ENCODE assay signal across 8 cellular contexts in genomic region chr4:176001171-176002006, GRCh38.
A peak's percentile ranks its signal among the peaks of the same experiment; 100 is the strongest.
DNase-seq lines count a peak whose midpoint lies in the region; ATAC-seq and TF ChIP-seq lines count a peak whose summit lies in the region.

No MANE protein-coding gene starts in this region.

- ATAC-seq in HG02678 (IDR thresholded peaks at IDR 0.05; ENCODE audit: unreplicated experiment): no peak

- H3K4me3 ChIP-seq in GM12875 (ENCODE audit: low read depth, low read length) (peak overlapping the region; percentile 61), esophagus (ENCODE audit: low read depth in 1 of 2, low read length in 2 of 2) (peak overlapping the region; percentile 39 to 44), vagina (peak overlapping the region; percentile 48 to 59)

- H3K27me3 ChIP-seq in esophagus (ENCODE audit: control insufficient read depth in 1 of 2, insufficient read depth in 2 of 2, low read length in 2 of 2) (peaks cover 0 to 4% of the 10 kb centered on the region in 2 donors), vagina (no peaks in the 10 kb centered on the region)

- H3K4me1 ChIP-seq in esophagus (ENCODE audit: control insufficient read depth in 2 of 2, insufficient read depth in 2 of 2, low read length in 1 of 2): peaks cover 3 to 6% of the 10 kb centered on the region in 2 donors
- H3K4me1 ChIP-seq in vagina: peaks cover 12% of the 10 kb centered on the region

- H3K27ac ChIP-seq in esophagus (ENCODE audit: low read depth in 2 of 2, low read length in 1 of 2) (peak overlapping the region; percentile 28 to 35), vagina (no peak overlapping the region)

- no peaks in the 10 kb centered on the region for H3K36me3 ChIP-seq in esophagus (ENCODE audit: control insufficient read depth in 2 of 2, insufficient read depth in 2 of 2, low read length in 1 of 2)
- no peaks in the 10 kb centered on the region for H3K36me3 ChIP-seq in vagina

- H3K9me3 ChIP-seq in esophagus (ENCODE audit: control insufficient read depth in 2 of 2, insufficient read depth in 1 of 2, low read depth in 1 of 2, low read length in 1 of 2) (peaks cover 0 to 2% of the 10 kb centered on the region in 2 donors), vagina (no peaks in the 10 kb centered on the region)

- intact Hi-C loops in vagina (cut with DNase I): no loop called here

- TF ChIP-seq POLR2A in vagina (IDR thresholded peaks at IDR 0.05): no peak

- 3 to 5% methylated on average over 39 to 41 of the region's 41 CpGs for WGBS in esophagus, 2 donors

- DNase-seq in NCI-H748 treated with DMSO at 0.1 percent for 48 hours (lab: John Stamatoyannopoulos, UW): peak; percentile 56
- DNase-seq in mucosa of gallbladder (ENCODE audit: low spot score): peak; percentile 16
- DNase-seq in vagina (ENCODE audit: extremely low spot score in 2 of 2): no peak
- no peak for DNase-seq in RKO (ENCODE audit: low spot score)
- no peak for DNase-seq in SKM-1 treated with dmso at 0.1 percent for 144 hours (lab: John Stamatoyannopoulos, UW; ENCODE audit: unreplicated experiment)

- TF ChIP-seq CTCF in GM12875 (IDR thresholded peaks at IDR 0.05; ENCODE audit: borderline replicate concordance, insufficient read depth, low read depth, low read length): no peak
- TF ChIP-seq CTCF in vagina (IDR thresholded peaks at IDR 0.05): no peak

Comparison
In these comparisons a context has a peak if more than half of its experiments do, and no peak if none do; other contexts are left out.
1. DNase-seq: peak in NCI-H748 treated with DMSO at 0.1 percent for 48 hours (single experiment) and mucosa of gallbladder (single experiment); none in vagina (0 of 2), RKO (single experiment) and SKM-1 treated with dmso at 0.1 percent for 144 hours (single experiment).
2. Peak in every context shown above with its lines, with median percentiles within 50 percentile points of each other: H3K4me3 ChIP-seq.